ENCODE assay signal across 19 cellular contexts in the genomic region with DNA sequence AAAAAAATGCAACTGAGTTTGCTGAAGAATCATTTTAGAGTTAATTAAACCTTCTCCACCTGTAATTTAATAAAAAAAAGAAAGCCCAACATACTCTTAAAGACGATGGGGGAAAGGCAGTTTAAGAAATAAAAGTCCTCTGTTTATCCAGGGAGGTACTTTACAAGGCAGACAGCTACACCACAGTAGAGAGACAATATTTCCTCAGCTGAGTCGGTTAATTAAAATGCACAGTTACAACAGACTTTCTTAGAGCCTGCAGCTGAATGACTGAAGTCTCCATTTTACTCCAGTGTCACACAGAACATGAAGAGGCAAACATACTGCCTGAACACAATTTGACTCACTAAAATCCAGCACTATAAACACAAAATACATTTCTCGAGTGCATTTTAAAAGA. TPM values are rescaled to one million over a fixed set of nuclear protein-coding genes. Genes with fewer than 3 reads are reported as not detected.
"Had no signal": no experiment of that assay in that cellular context is flagged by ENCODE, and none has a peak within 500 bp of the region (broad histone marks: within the 10 kb centered on the region; RNA-seq: fewer than 3 reads in every experiment).

No MANE protein-coding gene starts in this region.

- H3K9me3 ChIP-seq: breast epithelium, gastroesophageal sphincter, lower lobe of right lung, ovary, thyroid gland, uterus had no signal

- H3K36me3 ChIP-seq: breast epithelium, gastroesophageal sphincter, lower lobe of right lung, ovary, thyroid gland, uterus had no signal

- H3K27me3 ChIP-seq: breast epithelium, gastroesophageal sphincter, ovary, thyroid gland, uterus had no signal

- H3K4me1 ChIP-seq: breast epithelium, gastroesophageal sphincter, lower lobe of right lung, thyroid gland, uterus had no signal

- ATAC-seq: activated naive CD4-positive, alpha-beta T cell treated with anti-CD3 and anti-CD28 coated beads, Interleukin-2, amount 50 U/mL, for 72 hours; activated T-cell treated with anti-CD3 and anti-CD28 coated beads, Interleukin-2, amount 50 U/mL, for 4 hours; gastroesophageal sphincter; lower lobe of right lung; natural killer cell treated with Interleukin-12 subunit alpha and Interleukin-12 subunit beta and Interleukin-15 and Interleukin-18, amount 100 ng/mL, for 72 hours; stimulated activated naive CD8-positive, alpha-beta T cell treated with anti-CD3 and anti-CD28 coated beads, Interleukin-15, amount 100 ng/mL, for 72 hours; T-cell had no signal

- H3K27ac ChIP-seq: breast epithelium, gastroesophageal sphincter, lower lobe of right lung, ovary, thyroid gland, uterus had no signal

- H3K4me3 ChIP-seq: breast epithelium, gastroesophageal sphincter, lower lobe of right lung, ovary, thyroid gland, uterus had no signal

- DNase-seq: activated CD4-positive, alpha-beta memory T cell treated with anti-CD3 and anti-CD28 coated beads for 36 hours; activated effector memory CD4-positive, alpha-beta T cell treated with anti-CD3 and anti-CD28 coated beads, Interleukin-2, amount 50 U/mL, for 16 hours; activated T-cell treated with anti-CD3 and anti-CD28 coated beads, Interleukin-2, amount 50 U/mL, for 4 hours; kidney glomerular epithelial cell; lower lobe of right lung; stimulated activated CD4-positive, alpha-beta T cell treated with anti-CD3 and anti-CD28 coated beads, Interleukin-15, amount 100 ng/mL, for 24 hours; stimulated activated CD4-positive, alpha-beta T cell treated with anti-CD3 and anti-CD28 coated beads, Interleukin-4, amount 100 ng/mL, for 24 hours; stimulated activated naive CD8-positive, alpha-beta T cell treated with anti-CD3 and anti-CD28 coated beads, Interleukin-15, amount 100 ng/mL, for 72 hours; T-cell; T1000; thyroid gland; uterus had no signal

RNA-seq across cellular contexts. Expression of gene LRRTM3, which starts 15.1 kb away (rescaled TPM):
- total RNA-seq: activated CD4-positive, alpha-beta memory T cell treated with anti-CD3 and anti-CD28 coated beads for 36 hours; activated naive CD4-positive, alpha-beta T cell treated with anti-CD3 and anti-CD28 coated beads, Interleukin-2, amount 50 U/mL, for 72 hours; activated T-cell treated with anti-CD3 and anti-CD28 coated beads, Interleukin-2, amount 50 U/mL, for 4 hours; breast epithelium; lower lobe of right lung; mucosa of gallbladder; natural killer cell treated with Interleukin-12 subunit alpha and Interleukin-12 subunit beta and Interleukin-15 and Interleukin-18, amount 100 ng/mL, for 72 hours; renal cortical epithelial cell; T-cell; thyroid gland had no signal
